Comparison of ENCODE assay signal across 16 cellular contexts in the genomic region with DNA sequence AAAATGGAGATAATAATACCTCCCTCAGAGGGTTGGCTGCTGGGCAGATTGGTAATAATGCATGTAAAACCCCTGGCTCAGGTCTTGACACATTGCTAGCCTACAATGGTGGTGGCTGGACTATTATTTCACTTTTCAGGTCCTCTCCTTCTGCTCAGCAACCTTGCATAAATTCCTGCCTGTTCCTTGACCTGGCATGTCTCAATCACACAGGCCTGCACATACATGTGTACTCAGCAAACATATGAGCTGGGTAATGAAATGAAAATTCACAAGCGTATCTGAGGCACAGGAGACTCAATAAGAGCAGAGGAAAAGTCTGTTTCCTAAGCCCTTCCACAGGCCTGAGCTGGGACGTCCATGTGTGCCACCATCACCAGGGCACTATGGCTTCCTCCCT. TPM values are rescaled to one million over a fixed set of nuclear protein-coding genes. Genes with fewer than 3 reads are reported as not detected.
DNase-seq lines count a peak whose midpoint lies in the region; ATAC-seq and TF ChIP-seq lines count a peak whose summit lies in the region.
"Had no signal": no experiment of that assay in that cellular context is flagged by ENCODE, and none has a peak within 500 bp of the region (broad histone marks: within the 10 kb centered on the region; RNA-seq: fewer than 3 reads in every experiment).

No MANE protein-coding gene starts in this region.

- H4K20me1 ChIP-seq in Loucy (ENCODE audit: insufficient read depth, low read length, poor library complexity, severe bottlenecking) = no peaks in the 10 kb centered on the region

- DNase-seq in endothelial cell (ENCODE audit: low spot score) (no peak), lower lobe of right lung (no peak), type B pancreatic cell (ENCODE audit: extremely low spot score, unreplicated experiment) (no peak), NCI-H345 (lab: John Stamatoyannopoulos, UW) (no peak), G401 (ENCODE audit: low spot score) (no peak)
- DNase-seq: Caco-2; CD4-positive, CD25-positive, alpha-beta regulatory T cell; DMS153; HCEC 1CT; MV-4-11; NCI-H187 treated with DMSO at 0.1 percent for 48 hours; NK-92 treated with Interleukin-12 subunit alpha and Interleukin-12 subunit beta, amount 100 ng/mL, for 24 hours; OCI-M1; SHP77 treated with DMSO at 0.1 percent for 48 hours had no signal

- peaks cover 79% of the 10 kb centered on the region for H3K4me1 Mint-ChIP-seq in endothelial cell (ENCODE audit: unreplicated experiment)
- peaks cover 26% of the 10 kb centered on the region for H3K4me1 Mint-ChIP-seq in type B pancreatic cell (ENCODE audit: unreplicated experiment)

- no peaks in the 10 kb centered on the region for H3K9me3 Mint-ChIP-seq in endothelial cell (ENCODE audit: unreplicated experiment)
- H3K9me3 Mint-ChIP-seq in type B pancreatic cell = no peaks in the 10 kb centered on the region
- H3K9me3 Mint-ChIP-seq: CD4-positive, CD25-positive, alpha-beta regulatory T cell had no signal

- H3K9me3 ChIP-seq in Loucy (ENCODE audit: insufficient read depth, low read depth, low read length) (no peaks in the 10 kb centered on the region), lower lobe of right lung (no peaks in the 10 kb centered on the region)
- H3K9me3 ChIP-seq: Caco-2 had no signal

- peak overlapping the region; percentile 25 for H2AFZ ChIP-seq in Loucy (ENCODE audit: low read length)

- H3K4me1 ChIP-seq in Loucy (ENCODE audit: insufficient read depth, low read length, poor library complexity, severe bottlenecking) (peaks cover 26% of the 10 kb centered on the region), lower lobe of right lung (peaks cover 52% of the 10 kb centered on the region)

- H3F3A ChIP-seq in Loucy (ENCODE audit: low read depth) = no peaks in the 10 kb centered on the region; the same call in 1 of the 2 replicates

- H3K27ac Mint-ChIP-seq in endothelial cell (ENCODE audit: unreplicated experiment) = peak overlapping the region; percentile 97
- peak overlapping the region; percentile 70 for H3K27ac Mint-ChIP-seq in type B pancreatic cell

- TF ChIP-seq CTCF in Loucy (conservative IDR thresholded peaks at IDR 0.05; ENCODE audit: low read length) (no peak), endothelial cell (IDR thresholded peaks at IDR 0.05; ENCODE audit: unreplicated experiment) (no peak), lower lobe of right lung (IDR thresholded peaks at IDR 0.05) (no peak), type B pancreatic cell (conservative IDR thresholded peaks at IDR 0.05) (no peak)

- H3K4me3 ChIP-seq in Loucy (ENCODE audit: low read length, poor library complexity, severe bottlenecking) (no peak overlapping the region), lower lobe of right lung (no peak overlapping the region)

- no peak overlapping the region for H3K4me2 ChIP-seq in Loucy (ENCODE audit: low read depth, low read length, poor library complexity, severe bottlenecking)

- no peak for ATAC-seq in lower lobe of right lung
- ATAC-seq in HG03196 (IDR thresholded peaks at IDR 0.05; ENCODE audit: unreplicated experiment) = no peak

- in situ Hi-C loops in G401 (cut with HindIII; ENCODE audit: low sequenced_read_pairs) = no loop called here

- H3K4me3 Mint-ChIP-seq in endothelial cell (ENCODE audit: unreplicated experiment) = no peak overlapping the region
- H3K4me3 Mint-ChIP-seq in type B pancreatic cell = no peak overlapping the region

- H3K36me3 Mint-ChIP-seq in endothelial cell (ENCODE audit: low read depth, unreplicated experiment) = peaks cover 6% of the 10 kb centered on the region
- H3K36me3 Mint-ChIP-seq in type B pancreatic cell = no peaks in the 10 kb centered on the region
- H3K36me3 Mint-ChIP-seq: CD4-positive, CD25-positive, alpha-beta regulatory T cell had no signal

- H3K27me3 Mint-ChIP-seq in endothelial cell (ENCODE audit: unreplicated experiment) (peaks cover 31% of the 10 kb centered on the region), type B pancreatic cell (peaks cover 1% of the 10 kb centered on the region)
- H3K27me3 Mint-ChIP-seq: CD4-positive, CD25-positive, alpha-beta regulatory T cell had no signal

- H3K27me3 ChIP-seq in Loucy (ENCODE audit: insufficient read depth, low read length, poor library complexity, severe bottlenecking) (no peaks in the 10 kb centered on the region), lower lobe of right lung (ENCODE audit: low read depth) (no peaks in the 10 kb centered on the region)

- H3K79me2 ChIP-seq in Loucy (ENCODE audit: insufficient read depth, low read length) = no peaks in the 10 kb centered on the region

- peak overlapping the region; percentile 13 for H3K27ac ChIP-seq in lower lobe of right lung

- H3K36me3 ChIP-seq in Loucy (ENCODE audit: insufficient read depth, low read length) = no peaks in the 10 kb centered on the region
- no peaks in the 10 kb centered on the region for H3K36me3 ChIP-seq in lower lobe of right lung

- H3K9ac ChIP-seq in Loucy (ENCODE audit: low read depth, low read length, poor library complexity, severe bottlenecking) = peak overlapping the region; percentile 3

- no peaks in the 10 kb centered on the region for H3K9me2 ChIP-seq in Loucy (replicated peaks; ENCODE audit: low read depth, low read length)

- intact Hi-C loops in lower lobe of right lung (cut with DNase I) = no loop called here

RNA-seq across cellular contexts. Expression of a gene that starts 17.4 kb away (rescaled TPM):
- 39.2 TPM for total RNA-seq in endothelial cell (ENCODE audit: unreplicated experiment)
- 24.0 TPM for total RNA-seq in lower lobe of right lung
- total RNA-seq in type B pancreatic cell (ENCODE audit: low replicate concordance) = 25.6 and 37.2 TPM in 2 replicates
- 51.4 and 57.3 TPM in 2 replicates for total RNA-seq in G401 (2014; rRNA removed; shearing (Covaris generic))

RNA-seq across cellular contexts. Expression of a gene that starts 17.4 kb away (rescaled TPM):
- total RNA-seq in endothelial cell (ENCODE audit: unreplicated experiment) (257 TPM), lower lobe of right lung (21.3 TPM), type B pancreatic cell (ENCODE audit: low replicate concordance) (2.9 and 5.9 TPM in 2 replicates)
- 0.20 and 0.62 TPM in 2 replicates for total RNA-seq in G401 (2014; rRNA removed; shearing (Covaris generic))
- total RNA-seq: CD4-positive, CD25-positive, alpha-beta regulatory T cell had no signal

RNA-seq across cellular contexts. Expression of a gene that starts 37.7 kb away (rescaled TPM):
- 1.4 TPM for total RNA-seq in endothelial cell (ENCODE audit: unreplicated experiment)
- total RNA-seq in lower lobe of right lung = 1.5 TPM
- total RNA-seq in type B pancreatic cell (ENCODE audit: low replicate concordance) = 19.3 and 43.3 TPM in 2 replicates
- total RNA-seq in G401 (2014; rRNA removed; shearing (Covaris generic)) = 0.24 and 1.7 TPM in 2 replicates
- total RNA-seq: CD4-positive, CD25-positive, alpha-beta regulatory T cell had no signal

RNA-seq across cellular contexts. Expression of a gene that starts 41.6 kb away (rescaled TPM):
- 16.4 TPM for total RNA-seq in endothelial cell (ENCODE audit: unreplicated experiment)
- total RNA-seq in lower lobe of right lung = 1.8 TPM
- 7.8 and 12.9 TPM in 2 replicates for total RNA-seq in type B pancreatic cell (ENCODE audit: low replicate concordance)
- total RNA-seq in G401 (2014; rRNA removed; shearing (Covaris generic)) = 12.4 and 12.9 TPM in 2 replicates

Comparison
In these comparisons a context has a peak if more than half of its experiments do, and no peak if none do; other contexts are left out.
1. RNA of a gene that starts 17.4 kb away (total RNA-seq): 257 TPM in endothelial cell (single experiment); 21.3 TPM in lower lobe of right lung (single experiment), 2.9 to 5.9 TPM in type B pancreatic cell and 0.20 to 0.62 TPM in G401; every median in the first group is over 10 times any median in the second.